8 cellular contexts compared by ENCODE assay signal in genomic region chr12:52345041-52345440, GRCh38. TPM values are rescaled to one million over a fixed set of nuclear protein-coding genes. Genes with fewer than 3 reads are reported as not detected.
"Had no signal": no experiment of that assay in that cellular context is flagged by ENCODE, and none has a peak within 500 bp of the region (broad histone marks: within the 10 kb centered on the region; RNA-seq: fewer than 3 reads in every experiment).

No MANE protein-coding gene starts in this region.

RNA-seq across cellular contexts. Expression of gene KRT85, which starts 22.2 kb away (rescaled TPM):
- total RNA-seq: HepG2, HT1080, IMR-90, NCI-H460, Peyer's patch, RPMI7951, SK-MEL-5 had no signal
- polyA plus RNA-seq: HepG2, IMR-90, SK-N-SH had no signal

RNA-seq across cellular contexts. Expression of gene KRT83, which starts 23.8 kb away (rescaled TPM):
- total RNA-seq: HepG2, IMR-90, Peyer's patch, RPMI7951, SK-MEL-5 had no signal
- polyA plus RNA-seq: HepG2, IMR-90 had no signal

RNA-seq across cellular contexts. Expression of gene KRT84, which starts 40.4 kb away (rescaled TPM):
- total RNA-seq: HepG2, HT1080, IMR-90, NCI-H460, Peyer's patch, RPMI7951, SK-MEL-5 had no signal
- polyA plus RNA-seq: HepG2, IMR-90, SK-N-SH had no signal

RNA-seq across cellular contexts. Expression of gene KRT81, which starts 53.7 kb away (rescaled TPM):
- total RNA-seq: HepG2, Peyer's patch had no signal
- polyA plus RNA-seq: HepG2 had no signal
